In the genomic region with DNA sequence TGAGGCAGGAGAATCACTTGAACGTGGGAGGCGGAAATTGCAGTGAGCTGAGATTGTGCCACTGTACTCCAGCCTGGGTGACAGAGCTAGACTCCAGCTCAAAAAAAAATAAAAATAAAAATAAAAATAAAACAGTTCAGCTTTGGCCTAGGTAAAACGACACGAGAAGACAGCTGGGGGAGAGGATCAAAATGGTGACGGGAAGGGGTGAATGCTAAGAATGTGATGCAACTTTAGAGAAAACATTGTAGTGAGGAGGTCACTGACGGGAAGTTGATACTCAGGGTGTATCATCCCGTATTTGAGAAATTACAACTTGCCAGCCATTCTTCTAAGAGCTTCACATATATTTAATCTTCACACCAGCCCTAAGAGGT, we compare ENCODE assay signal across 9 cellular contexts. TPM values are rescaled to one million over a fixed set of nuclear protein-coding genes. Genes with fewer than 3 reads are reported as not detected.
DNase-seq lines count a peak whose midpoint lies in the region; ATAC-seq, FAIRE-seq and TF ChIP-seq lines count a peak whose summit lies in the region.
"Had no signal": no experiment of that assay in that cellular context is flagged by ENCODE, and none has a peak within 500 bp of the region (broad histone marks: within the 10 kb centered on the region; RNA-seq: fewer than 3 reads in every experiment).

No MANE protein-coding gene starts in this region.

- TF ChIP-seq POLR2A in HepG2 (IDR thresholded peaks at IDR 0.05; ENCODE audit: insufficient read depth in 1 of 2, low read depth in 2 of 2, low read length in 2 of 2), result no peak
- TF ChIP-seq POLR2A in transverse colon (IDR thresholded peaks at IDR 0.05), result no peak

- H3K79me2 ChIP-seq in HepG2 (ENCODE audit: insufficient read depth, low read length), result peaks cover 3% of the 10 kb centered on the region

- H4K20me1 ChIP-seq in HepG2 (ENCODE audit: insufficient read depth, low read length), result no peaks in the 10 kb centered on the region

- H3K27ac ChIP-seq in HepG2 (ENCODE audit: extremely low read length, insufficient read depth, low read length) (no peak overlapping the region), transverse colon (peak overlapping the region; percentile 87 to 97 (median 91))

- H3K27me3 Mint-ChIP-seq in activated T-cell treated with anti-CD3 and anti-CD28 coated beads, Interleukin-2, amount 50 U/mL, for 4 hours (ENCODE audit: low read depth), result no peaks in the 10 kb centered on the region
- H3K27me3 Mint-ChIP-seq in activated naive CD8-positive, alpha-beta T cell treated with anti-CD3 and anti-CD28 coated beads, Interleukin-2, amount 50 U/mL, for 24 hours, result no peaks in the 10 kb centered on the region

- H3K27ac Mint-ChIP-seq in activated naive CD8-positive, alpha-beta T cell treated with anti-CD3 and anti-CD28 coated beads, Interleukin-2, amount 50 U/mL, for 24 hours, result peak overlapping the region; percentile 91

- no peak overlapping the region for H2AFZ ChIP-seq in HepG2 (ENCODE audit: low read length)

- no peak for TF ChIP-seq EP300 in HepG2 (IDR thresholded peaks at IDR 0.05; ENCODE audit: low read depth in 2 of 2, low read length in 2 of 2)
- no peak for TF ChIP-seq EP300 in HepG2 (CRISPR knock-in tag; IDR thresholded peaks at IDR 0.05; ENCODE audit: borderline replicate concordance)
- TF ChIP-seq EP300 in transverse colon (IDR thresholded peaks at IDR 0.05; ENCODE audit: low read depth), result no peak

- FAIRE-seq in HepG2 (lab: Jason Lieb, UNC), result peak; percentile 4

- H3K4me2 ChIP-seq in HepG2 (ENCODE audit: low read depth, low read length), result peak overlapping the region; percentile 95

- ATAC-seq in activated T-cell treated with anti-CD3 and anti-CD28 coated beads, Interleukin-2, amount 50 U/mL, for 4 hours, result peak in 1 of 2 donors; percentile 1
- no peak for ATAC-seq in activated naive CD8-positive, alpha-beta T cell treated with anti-CD3 and anti-CD28 coated beads, Interleukin-2, amount 50 U/mL, for 24 hours
- ATAC-seq in HepG2 (no peak), GM18517 (IDR thresholded peaks at IDR 0.05; ENCODE audit: unreplicated experiment) (no peak)

- H3K27me3 ChIP-seq in HepG2 (ENCODE audit: control insufficient read depth in 1 of 2, insufficient read depth in 2 of 2, low read length in 2 of 2), result no peaks in the 10 kb centered on the region; a peak in 1 of 5 replicates
- no peaks in the 10 kb centered on the region for H3K27me3 ChIP-seq in transverse colon

- no peaks in the 10 kb centered on the region for H3K9me3 Mint-ChIP-seq in activated T-cell treated with anti-CD3 and anti-CD28 coated beads, Interleukin-2, amount 50 U/mL, for 4 hours
- H3K9me3 Mint-ChIP-seq in activated naive CD8-positive, alpha-beta T cell treated with anti-CD3 and anti-CD28 coated beads, Interleukin-2, amount 50 U/mL, for 24 hours, result no peaks in the 10 kb centered on the region

- DNase-seq in activated T-cell treated with anti-CD3 and anti-CD28 coated beads, Interleukin-2, amount 50 U/mL, for 4 hours, result no peak
- DNase-seq in activated T-cell treated with anti-CD3 and anti-CD28 coated beads, Interleukin-2, amount 50 U/mL, for 1 hour, result no peak
- no peak for DNase-seq in activated naive CD8-positive, alpha-beta T cell treated with anti-CD3 and anti-CD28 coated beads, Interleukin-2, amount 50 U/mL, for 24 hours
- no peak for DNase-seq in HepG2 (ENCODE audit: low spot score)
- DNase-seq in transverse colon, result no peak
- DNase-seq in NCI-H2196 treated with DMSO at 0.1 percent for 48 hours (lab: John Stamatoyannopoulos, UW; ENCODE audit: unreplicated experiment), result no peak
- DNase-seq in NCI-H2171 treated with DMSO at 0.1 percent for 48 hours (lab: John Stamatoyannopoulos, UW), result no peak
- DNase-seq: NCI-H1417 treated with DMSO at 0.1 percent for 48 hours had no signal

- H3K9ac ChIP-seq in HepG2 (ENCODE audit: insufficient read depth, low read depth, low read length), result peak overlapping the region; percentile 80; the same call in 1 of the 2 replicates

- CTCF ChIA-PET in HepG2 (lab: Yijun Ruan, JAX; ENCODE audit: low intra/inter-chr PET ratio, low total read pairs), result no interaction called here

- in situ Hi-C loops in HepG2 (cut with HindIII; ENCODE audit: extremely low pct_ligation_motif_present, low pct_unique_long_range_greater_than_20kb), result no loop called here
- in situ Hi-C loops in transverse colon (cut with MboI; ENCODE audit: low pct_ligation_motif_present in 1 of 4, low pct_unique_long_range_greater_than_20kb in 1 of 4, low sequenced_read_pairs in 3 of 4), result no loop called here

- POLR2A ChIA-PET in HepG2 (lab: Yijun Ruan, JAX), result interaction anchor here (1.1 to 3.3 kb wide), 5 partner anchors 14 to 38 kb away, joined by 3 to 23 read pairs (median 4); a partner anchor contains a TSS

- TF ChIP-seq CTCF in HepG2 (CRISPR knock-in tag; IDR thresholded peaks at IDR 0.05) (no peak), transverse colon (IDR thresholded peaks at IDR 0.05) (no peak)

- H3K36me3 ChIP-seq in HepG2 (replicated peaks in 1 of 2; ENCODE audit: control insufficient read depth in 1 of 2, insufficient read depth in 2 of 2, low read length in 2 of 2) (peaks cover 12 to 37% of the 10 kb centered on the region in 2 experiments), transverse colon (peaks cover 0 to 28% (median 5%) of the 10 kb centered on the region in 4 donors)

- 89% methylated on average over 7 of the region's 7 CpGs for WGBS in HepG2 (ENCODE audit: low lambda C conversion rate)
- WGBS in transverse colon (ENCODE audit: low coverage in 1 of 2), 2 donors, result 58 to 59% methylated on average over 7 of the region's 7 CpGs

- TF ChIP-seq RAD21 in HepG2 (CRISPR knock-in tag; IDR thresholded peaks at IDR 0.05), result no peak

- H3K4me1 Mint-ChIP-seq in activated T-cell treated with anti-CD3 and anti-CD28 coated beads, Interleukin-2, amount 50 U/mL, for 4 hours (ENCODE audit: low read depth), result peaks cover 48% of the 10 kb centered on the region
- peaks cover 34% of the 10 kb centered on the region for H3K4me1 Mint-ChIP-seq in activated naive CD8-positive, alpha-beta T cell treated with anti-CD3 and anti-CD28 coated beads, Interleukin-2, amount 50 U/mL, for 24 hours

- peaks cover 42% of the 10 kb centered on the region for H3K36me3 Mint-ChIP-seq in activated T-cell treated with anti-CD3 and anti-CD28 coated beads, Interleukin-2, amount 50 U/mL, for 4 hours (ENCODE audit: insufficient read depth)
- H3K36me3 Mint-ChIP-seq in activated naive CD8-positive, alpha-beta T cell treated with anti-CD3 and anti-CD28 coated beads, Interleukin-2, amount 50 U/mL, for 24 hours (ENCODE audit: low read depth), result peaks cover 40% of the 10 kb centered on the region

- H3K4me3 ChIP-seq in HepG2 (replicated peaks in 1 of 3; ENCODE audit: insufficient read depth in 1 of 3, low read depth in 2 of 3, low read length in 3 of 3) (peak overlapping the region; percentile 78 to 94 (median 84)), transverse colon (peak overlapping the region in 3 of 4 donors; percentile 77 to 89 (median 79))

- H3K4me1 ChIP-seq in HepG2 (ENCODE audit: insufficient read depth, low read length), result peaks cover 21% of the 10 kb centered on the region
- H3K4me1 ChIP-seq in transverse colon, result peaks cover 0 to 25% (median 8%) of the 10 kb centered on the region in 4 donors

- no peaks in the 10 kb centered on the region for H3K9me3 ChIP-seq in HepG2 (ENCODE audit: low read length)
- no peaks in the 10 kb centered on the region for H3K9me3 ChIP-seq in transverse colon

- H3K4me3 Mint-ChIP-seq in activated T-cell treated with anti-CD3 and anti-CD28 coated beads, Interleukin-2, amount 50 U/mL, for 4 hours, result peak overlapping the region; percentile 86
- H3K4me3 Mint-ChIP-seq in activated naive CD8-positive, alpha-beta T cell treated with anti-CD3 and anti-CD28 coated beads, Interleukin-2, amount 50 U/mL, for 24 hours, result peak overlapping the region; percentile 88

- intact Hi-C loops in HepG2 (cut with micrococcal nuclease; ENCODE audit: unreplicated experiment), result no loop called here
- intact Hi-C loops in transverse colon (cut with DNase I; ENCODE audit: low total_unique reads), result no loop called here

- BruUV-seq in HepG2 (replicated peaks; lab: Mats Ljungman, UMichigan), result no TSS peak

RNA-seq across cellular contexts. Expression of a gene that starts 1.1 kb away (rescaled TPM):
- total RNA-seq in activated T-cell treated with anti-CD3 and anti-CD28 coated beads, Interleukin-2, amount 50 U/mL, for 4 hours, result 10 to 100 TPM; 51.1 to 67.1 (median 58.7) TPM
- total RNA-seq in HepG2 (2016; rRNA removed; fragmentation: Illumina TruSeq; extraction: Trizol) (5.6 and 10.7 TPM in 2 replicates), transverse colon (10 to 100 TPM; 14.3 to 34.5 (median 22.1) TPM)
- total RNA-seq in HepG2 (2016; cell fraction: cytosol; rRNA removed; fragmentation: Illumina TruSeq; extraction: Trizol; ENCODE audit: low read depth), result 16.0 and 17.7 TPM in 2 replicates
- 5.8 and 12.0 TPM in 2 replicates for total RNA-seq in HepG2 (2016; cell fraction: insoluble cytoplasmic fraction; rRNA removed; fragmentation: Illumina TruSeq; extraction: Trizol)
- total RNA-seq in HepG2 (2016; cell fraction: membrane; rRNA removed; fragmentation: Illumina TruSeq; extraction: Trizol), result 14.8 and 15.7 TPM in 2 replicates
- total RNA-seq in HepG2 (2016; cell fraction: nucleus; rRNA removed; fragmentation: Illumina TruSeq; extraction: Trizol), result 12.9 and 13.7 TPM in 2 replicates
- polyA plus RNA-seq in HepG2 (2011; rRNA removed), result 25.5 and 30.1 TPM in 2 replicates
- 15.0 and 15.4 TPM in 2 replicates for polyA plus RNA-seq in HepG2 (2011; cell fraction: cytosol; rRNA removed)
- 56.8 and 69.5 TPM in 2 replicates for polyA plus RNA-seq in HepG2 (2011; cell fraction: nucleus; rRNA removed)
- polyA plus RNA-seq in HepG2 (2012), result 12.6 and 13.9 TPM in 2 replicates
- 16.0 and 16.1 TPM in 2 replicates for polyA plus RNA-seq in HepG2 (2016; cell fraction: cytosol; fragmentation: Illumina TruSeq; extraction: Trizol; ENCODE audit: low read depth)
- 6.2 and 6.4 TPM in 2 replicates for polyA plus RNA-seq in HepG2 (2016; cell fraction: insoluble cytoplasmic fraction; fragmentation: Illumina TruSeq; extraction: Trizol; ENCODE audit: low read depth)
- polyA plus RNA-seq in HepG2 (2016; cell fraction: membrane; fragmentation: Illumina TruSeq; extraction: Trizol; ENCODE audit: low read depth), result 9.1 and 12.0 TPM in 2 replicates
- 24.6 and 30.8 TPM in 2 replicates for polyA plus RNA-seq in HepG2 (2016; cell fraction: nucleus; fragmentation: Illumina TruSeq; extraction: Trizol; ENCODE audit: insufficient read depth, low read depth)
- polyA minus RNA-seq in HepG2 (2011; rRNA and poly(A)+ RNA removed; ENCODE audit: low replicate concordance), result 20.2 and 41.2 TPM in 2 replicates
- 10.4 and 10.5 TPM in 2 replicates for polyA minus RNA-seq in HepG2 (2011; cell fraction: cytosol; rRNA and poly(A)+ RNA removed)
- polyA minus RNA-seq in HepG2 (2011; cell fraction: nucleus; rRNA and poly(A)+ RNA removed), result 55.5 and 70.7 TPM in 2 replicates

RNA-seq across cellular contexts. Expression of a gene that starts 24.9 kb away (rescaled TPM):
- 10 to 100 TPM; 31.3 to 41.2 (median 40.5) TPM for total RNA-seq in activated T-cell treated with anti-CD3 and anti-CD28 coated beads, Interleukin-2, amount 50 U/mL, for 4 hours
- 21.0 and 39.9 TPM in 2 replicates for total RNA-seq in HepG2 (2016; rRNA removed; fragmentation: Illumina TruSeq; extraction: Trizol)
- 5.7 and 8.2 TPM in 2 replicates for total RNA-seq in HepG2 (2016; cell fraction: cytosol; rRNA removed; fragmentation: Illumina TruSeq; extraction: Trizol; ENCODE audit: low read depth)
- total RNA-seq in HepG2 (2016; cell fraction: insoluble cytoplasmic fraction; rRNA removed; fragmentation: Illumina TruSeq; extraction: Trizol), result 13.7 and 36.6 TPM in 2 replicates
- total RNA-seq in HepG2 (2016; cell fraction: membrane; rRNA removed; fragmentation: Illumina TruSeq; extraction: Trizol), result 9.3 and 11.2 TPM in 2 replicates
- 35.4 and 47.5 TPM in 2 replicates for total RNA-seq in HepG2 (2016; cell fraction: nucleus; rRNA removed; fragmentation: Illumina TruSeq; extraction: Trizol)
- polyA plus RNA-seq in HepG2 (2011; rRNA removed), result 98.2 and 142 TPM in 2 replicates
- 41.1 and 57.3 TPM in 2 replicates for polyA plus RNA-seq in HepG2 (2011; cell fraction: cytosol; rRNA removed)
- polyA plus RNA-seq in HepG2 (2011; cell fraction: nucleus; rRNA removed), result 505 and 598 TPM in 2 replicates
- polyA plus RNA-seq in HepG2 (2012), result 43.3 and 58.7 TPM in 2 replicates
- polyA plus RNA-seq in HepG2 (2016; cell fraction: cytosol; fragmentation: Illumina TruSeq; extraction: Trizol; ENCODE audit: low read depth), result 3.7 and 6.8 TPM in 2 replicates
- polyA plus RNA-seq in HepG2 (2016; cell fraction: insoluble cytoplasmic fraction; fragmentation: Illumina TruSeq; extraction: Trizol; ENCODE audit: low read depth), result 21.2 and 30.3 TPM in 2 replicates
- polyA plus RNA-seq in HepG2 (2016; cell fraction: membrane; fragmentation: Illumina TruSeq; extraction: Trizol; ENCODE audit: low read depth), result 6.6 and 11.5 TPM in 2 replicates
- polyA plus RNA-seq in HepG2 (2016; cell fraction: nucleus; fragmentation: Illumina TruSeq; extraction: Trizol; ENCODE audit: insufficient read depth, low read depth), result 118 and 128 TPM in 2 replicates
- polyA minus RNA-seq in HepG2 (2011; rRNA and poly(A)+ RNA removed; ENCODE audit: low replicate concordance), result 83.5 and 181 TPM in 2 replicates
- polyA minus RNA-seq in HepG2 (2011; cell fraction: cytosol; rRNA and poly(A)+ RNA removed), result 31.5 and 36.5 TPM in 2 replicates
- 64.2 and 73.5 TPM in 2 replicates for polyA minus RNA-seq in HepG2 (2011; cell fraction: nucleus; rRNA and poly(A)+ RNA removed)
- 100 to 1,000 TPM in 3 of 4 donors, 10 to 100 TPM in 1; 94.5 to 530 (median 188) TPM for total RNA-seq in transverse colon

RNA-seq across cellular contexts. Expression of a gene that starts 28.5 kb away (rescaled TPM):
- 10 to 100 TPM; 34.7 to 35.9 (median 35.9) TPM for total RNA-seq in activated T-cell treated with anti-CD3 and anti-CD28 coated beads, Interleukin-2, amount 50 U/mL, for 4 hours
- total RNA-seq in HepG2 (2016; rRNA removed; fragmentation: Illumina TruSeq; extraction: Trizol) (71.2 and 91.7 TPM in 2 replicates), transverse colon (10 to 100 TPM in 3 of 4 donors, 1 to 10 TPM in 1; 2.6 to 37.4 (median 17.0) TPM)
- total RNA-seq in HepG2 (2016; cell fraction: cytosol; rRNA removed; fragmentation: Illumina TruSeq; extraction: Trizol; ENCODE audit: low read depth), result 16.2 and 16.7 TPM in 2 replicates
- total RNA-seq in HepG2 (2016; cell fraction: insoluble cytoplasmic fraction; rRNA removed; fragmentation: Illumina TruSeq; extraction: Trizol), result 69.8 and 94.8 TPM in 2 replicates
- 32.5 and 34.2 TPM in 2 replicates for total RNA-seq in HepG2 (2016; cell fraction: membrane; rRNA removed; fragmentation: Illumina TruSeq; extraction: Trizol)
- 30.4 and 32.6 TPM in 2 replicates for total RNA-seq in HepG2 (2016; cell fraction: nucleus; rRNA removed; fragmentation: Illumina TruSeq; extraction: Trizol)
- polyA plus RNA-seq in HepG2 (2011; rRNA removed), result 30.6 and 36.9 TPM in 2 replicates
- polyA plus RNA-seq in HepG2 (2011; cell fraction: cytosol; rRNA removed), result 35.1 and 36.6 TPM in 2 replicates
- 8.8 and 9.9 TPM in 2 replicates for polyA plus RNA-seq in HepG2 (2011; cell fraction: nucleus; rRNA removed)
- 40.1 and 41.3 TPM in 2 replicates for polyA plus RNA-seq in HepG2 (2012)
- polyA plus RNA-seq in HepG2 (2016; cell fraction: cytosol; fragmentation: Illumina TruSeq; extraction: Trizol; ENCODE audit: low read depth), result 16.6 and 17.9 TPM in 2 replicates
- polyA plus RNA-seq in HepG2 (2016; cell fraction: insoluble cytoplasmic fraction; fragmentation: Illumina TruSeq; extraction: Trizol; ENCODE audit: low read depth), result 90.2 and 95.1 TPM in 2 replicates
- polyA plus RNA-seq in HepG2 (2016; cell fraction: membrane; fragmentation: Illumina TruSeq; extraction: Trizol; ENCODE audit: low read depth), result 27.2 and 27.4 TPM in 2 replicates
- polyA plus RNA-seq in HepG2 (2016; cell fraction: nucleus; fragmentation: Illumina TruSeq; extraction: Trizol; ENCODE audit: insufficient read depth, low read depth), result 45.9 and 52.1 TPM in 2 replicates
- 5.0 and 8.3 TPM in 2 replicates for polyA minus RNA-seq in HepG2 (2011; rRNA and poly(A)+ RNA removed; ENCODE audit: low replicate concordance)
- polyA minus RNA-seq in HepG2 (2011; cell fraction: cytosol; rRNA and poly(A)+ RNA removed), result 5.5 TPM in 2 replicates
- polyA minus RNA-seq in HepG2 (2011; cell fraction: nucleus; rRNA and poly(A)+ RNA removed), result 7.7 and 9.1 TPM in 2 replicates
